In the genomic region with DNA sequence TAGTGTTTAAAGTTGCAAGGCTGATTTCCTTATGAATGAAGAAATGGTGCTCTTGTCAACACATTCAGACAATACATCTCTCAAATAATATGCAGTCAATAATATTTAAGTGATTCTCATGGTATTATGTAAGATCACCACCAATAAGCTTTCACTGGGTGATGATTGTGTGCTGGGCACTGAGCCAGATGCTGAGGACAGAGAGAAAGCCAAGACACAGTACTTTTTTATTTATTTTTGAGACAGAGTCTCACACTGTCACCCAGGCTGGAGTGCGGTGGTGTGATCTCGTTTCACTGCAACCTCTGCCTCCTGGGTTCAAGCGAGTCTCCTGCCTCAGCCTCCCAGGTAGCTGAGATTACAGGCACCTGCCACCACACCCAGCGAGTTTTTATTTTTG, we compare ENCODE assay signal across 10 cellular contexts.
"Had no signal": no experiment of that assay in that cellular context is flagged by ENCODE, and none has a peak within 500 bp of the region (broad histone marks: within the 10 kb centered on the region; RNA-seq: fewer than 3 reads in every experiment).

No MANE protein-coding gene starts in this region.

- H3K9ac ChIP-seq: parathyroid adenoma had no signal

- DNase-seq: activated CD4-positive, alpha-beta T cell treated with anti-CD3 and anti-CD28 coated beads, Interleukin-2, amount 50 U/mL, for 1 hour; activated CD4-positive, CD25-positive, alpha-beta regulatory T cell; activated gamma-delta T cell; activated naive CD8-positive, alpha-beta T cell treated with anti-CD3 and anti-CD28 coated beads for 36 hours; brain microvascular endothelial cell; lower lobe of right lung; naive thymus-derived CD4-positive, alpha-beta T cell had no signal

- ATAC-seq: esophagus mucosa; lower lobe of right lung; naive thymus-derived CD4-positive, alpha-beta T cell had no signal

- H3K4me1 Mint-ChIP-seq: activated naive CD8-positive, alpha-beta T cell treated with anti-CD3 and anti-CD28 coated beads for 36 hours; naive thymus-derived CD4-positive, alpha-beta T cell had no signal

- H3K36me3 ChIP-seq: brain microvascular endothelial cell, lower lobe of right lung, tibial nerve had no signal

- H3K27ac Mint-ChIP-seq: activated naive CD8-positive, alpha-beta T cell treated with anti-CD3 and anti-CD28 coated beads for 36 hours; naive thymus-derived CD4-positive, alpha-beta T cell had no signal

- H3K79me2 ChIP-seq: parathyroid adenoma had no signal

- H3K4me3 Mint-ChIP-seq: activated naive CD8-positive, alpha-beta T cell treated with anti-CD3 and anti-CD28 coated beads for 36 hours; naive thymus-derived CD4-positive, alpha-beta T cell had no signal

- H3K27ac ChIP-seq: brain microvascular endothelial cell, lower lobe of right lung, parathyroid adenoma, tibial nerve had no signal

- H3K27me3 Mint-ChIP-seq: activated naive CD8-positive, alpha-beta T cell treated with anti-CD3 and anti-CD28 coated beads for 36 hours had no signal

- H3K4me1 ChIP-seq: lower lobe of right lung, parathyroid adenoma, tibial nerve had no signal

- H3K9me3 Mint-ChIP-seq: activated naive CD8-positive, alpha-beta T cell treated with anti-CD3 and anti-CD28 coated beads for 36 hours had no signal

- H2AFZ ChIP-seq: parathyroid adenoma had no signal

- H3K36me3 Mint-ChIP-seq: activated naive CD8-positive, alpha-beta T cell treated with anti-CD3 and anti-CD28 coated beads for 36 hours; naive thymus-derived CD4-positive, alpha-beta T cell had no signal

- H3K27me3 ChIP-seq: brain microvascular endothelial cell, tibial nerve had no signal

- H3K9me3 ChIP-seq: lower lobe of right lung, tibial nerve had no signal

- H3K4me3 ChIP-seq: lower lobe of right lung, tibial nerve had no signal
